ENCODE assay signal across 27 cellular contexts in genomic region chr16:20669691-20670090, GRCh38. TPM values are rescaled to one million over a fixed set of nuclear protein-coding genes. Genes with fewer than 3 reads are reported as not detected.
DNase-seq lines count a peak whose midpoint lies in the region; ATAC-seq and TF ChIP-seq lines count a peak whose summit lies in the region.
"Had no signal": no experiment of that assay in that cellular context is flagged by ENCODE, and none has a peak within 500 bp of the region (broad histone marks: within the 10 kb centered on the region; RNA-seq: fewer than 3 reads in every experiment).

No MANE protein-coding gene starts in this region.

- H3K4me2 ChIP-seq in GM23338 (no peak overlapping the region), HCT116 (ENCODE audit: low read length) (no peak overlapping the region), PC-9 (no peak overlapping the region)
- H3K4me2 ChIP-seq: BLaER1 had no signal

- no peak for TF ChIP-seq CTCF in GM23338 (conservative IDR thresholded peaks at IDR 0.05; ENCODE audit: low read depth in 2 of 2)
- no peak for TF ChIP-seq CTCF in HCT116 (IDR thresholded peaks at IDR 0.05 in 2 of 3, conservative IDR thresholded peaks at IDR 0.05 in 1 of 3; ENCODE audit: borderline replicate concordance in 1 of 3, insufficient read depth in 1 of 3, low read depth in 2 of 3, low read length in 2 of 3)
- no peak for TF ChIP-seq CTCF in RWPE1 (conservative IDR thresholded peaks at IDR 0.05; ENCODE audit: low read depth)
- TF ChIP-seq CTCF in PC-9 (conservative IDR thresholded peaks at IDR 0.05), result no peak

- H4K20me1 ChIP-seq in GM23338 (replicated peaks; ENCODE audit: insufficient read depth), result no peaks in the 10 kb centered on the region
- H4K20me1 ChIP-seq in HCT116 (ENCODE audit: insufficient read depth), result no peaks in the 10 kb centered on the region
- no peaks in the 10 kb centered on the region for H4K20me1 ChIP-seq in PC-9 (ENCODE audit: insufficient read depth)
- H4K20me1 ChIP-seq: BLaER1 had no signal

- H3K4me3 ChIP-seq in GM23338 (no peak overlapping the region), HCT116 (replicated peaks in 1 of 2; ENCODE audit: low read depth in 1 of 2, low read length in 2 of 2) (no peak overlapping the region), PC-9 (no peak overlapping the region)
- H3K4me3 ChIP-seq: BLaER1, GM12878 had no signal

- DNase-seq in GM23338 (ENCODE audit: low spot score), result no peak
- DNase-seq in HCT116 (ENCODE audit: low read depth, low spot score), result no peak
- DNase-seq in RWPE1 (ENCODE audit: low spot score), result no peak
- no peak for DNase-seq in PC-9
- DNase-seq: 8988T; ACHN; BE2C; C1 segment of cervical spinal cord; CD4-positive, alpha-beta memory T cell; CD4-positive, CD25-positive, alpha-beta regulatory T cell; CD8-positive, alpha-beta memory T cell; COR-L47; DMS 273 treated with DMSO at 0.1 percent for 48 hours; DMS153; DMS53; DMS79; DND-41; EL; GDM1 had no signal

- no peak overlapping the region for H3K27ac Mint-ChIP-seq in GM23338
- H3K27ac Mint-ChIP-seq: CD4-positive, alpha-beta memory T cell; CD8-positive, alpha-beta memory T cell had no signal

- no peak for TF ChIP-seq POLR2A in HCT116 (IDR thresholded peaks at IDR 0.05; ENCODE audit: borderline replicate concordance, extremely low read depth, insufficient read depth, insufficient read length)

- TF ChIP-seq RAD21 in HCT116 (IDR thresholded peaks at IDR 0.05; ENCODE audit: low read depth), result no peak
- TF ChIP-seq RAD21 in Ishikawa (IDR thresholded peaks at IDR 0.05; ENCODE audit: low read depth), result no peak

- H3K4me3 Mint-ChIP-seq in GM23338, result no peak overlapping the region
- H3K4me3 Mint-ChIP-seq: CD14-positive monocyte; CD4-positive, alpha-beta memory T cell; CD4-positive, CD25-positive, alpha-beta regulatory T cell; CD8-positive, alpha-beta memory T cell had no signal

- POLR2A ChIA-PET in HCT116 (lab: Charles Lee) (no interaction called here), RWPE1 (lab: Yijun Ruan, JAX; ENCODE audit: low non-redundant PET) (no interaction called here), PC-9 (lab: Charles Lee; ENCODE audit: unreplicated experiment) (no interaction called here)

- no peak overlapping the region for H3K9ac ChIP-seq in HCT116 (ENCODE audit: low read length)
- H3K9ac ChIP-seq: BLaER1 had no signal

- H3F3A ChIP-seq in GM23338 (replicated peaks; ENCODE audit: low read depth) (0 out of 2 replicates have a peak, but pooled peaks cover 3% of the 10 kb centered on the region), PC-9 (ENCODE audit: insufficient read depth, low read depth) (no peaks in the 10 kb centered on the region)

- peaks cover 2% of the 10 kb centered on the region for H3K27me3 Mint-ChIP-seq in GM23338 (ENCODE audit: insufficient read depth, low read depth, poor library complexity)
- H3K27me3 Mint-ChIP-seq: CD4-positive, alpha-beta memory T cell had no signal

- RAD21 ChIA-PET in HCT116 (lab: Charles Lee; ENCODE audit: low non-redundant PET in 1 of 2, low total read pairs in 2 of 2, uncharacterized antibody in 2 of 2, unreplicated experiment in 2 of 2), result no interaction called here

- H3K79me2 ChIP-seq in GM23338 (replicated peaks; ENCODE audit: insufficient read depth), result no peaks in the 10 kb centered on the region
- H3K79me2 ChIP-seq in HCT116 (ENCODE audit: insufficient read depth, low read length), result no peaks in the 10 kb centered on the region
- no peaks in the 10 kb centered on the region for H3K79me2 ChIP-seq in PC-9 (ENCODE audit: low read depth)

- H3K4me1 ChIP-seq in GM23338 (ENCODE audit: insufficient read depth) (peaks cover 17% of the 10 kb centered on the region), HCT116 (ENCODE audit: control insufficient read depth in 1 of 2, insufficient read depth in 2 of 2, low read length in 2 of 2) (no peaks in the 10 kb centered on the region; a peak in 1 of 4 replicates), PC-9 (replicated peaks; ENCODE audit: insufficient read depth) (peaks cover 17% of the 10 kb centered on the region)
- H3K4me1 ChIP-seq: BE2C, BLaER1 had no signal

- no peak for TF ChIP-seq EP300 in Ishikawa (IDR thresholded peaks at IDR 0.05; ENCODE audit: borderline replicate concordance)

- H3K27ac ChIP-seq in GM23338 (ENCODE audit: low read depth), result no peak overlapping the region
- H3K27ac ChIP-seq in HCT116 (ENCODE audit: low read depth, low read length), result no peak overlapping the region
- H3K27ac ChIP-seq in RWPE1, result no peak overlapping the region
- H3K27ac ChIP-seq in PC-9, result no peak overlapping the region
- H3K27ac ChIP-seq: BLaER1 had no signal

- H3K27me3 ChIP-seq in GM23338 (ENCODE audit: insufficient read depth) (peaks cover 16% of the 10 kb centered on the region), HCT116 (ENCODE audit: insufficient read depth, low read length) (peaks cover 7% of the 10 kb centered on the region; the same call in 1 of the 2 replicates), PC-9 (ENCODE audit: insufficient read depth, low read depth) (no peaks in the 10 kb centered on the region)
- H3K27me3 ChIP-seq: BE2C, BLaER1 had no signal

- no peak overlapping the region for H2AFZ ChIP-seq in GM23338
- no peak overlapping the region for H2AFZ ChIP-seq in HCT116 (ENCODE audit: low read depth, low read length, poor library complexity, severe bottlenecking)
- H2AFZ ChIP-seq in PC-9, result no peak overlapping the region

- intact Hi-C loops in HCT116 (cut with micrococcal nuclease), result no loop called here
- intact Hi-C loops in PC-9 (cut with micrococcal nuclease; ENCODE audit: unreplicated experiment), result no loop called here

- H3K9me2 ChIP-seq in GM23338 (ENCODE audit: insufficient read depth) (0 out of 2 replicates have a peak, but pooled peaks cover 5% of the 10 kb centered on the region), HCT116 (ENCODE audit: insufficient read depth) (no peaks in the 10 kb centered on the region), PC-9 (ENCODE audit: insufficient read depth) (no peaks in the 10 kb centered on the region)

- CTCF ChIA-PET in HCT116 (lab: Charles Lee) (no interaction called here), RWPE1 (lab: Yijun Ruan, JAX) (no interaction called here), PC-9 (lab: Charles Lee) (no interaction called here)

- no TSS peak for BruUV-seq in HCT116 (replicated peaks; lab: Mats Ljungman, UMichigan)
- BruUV-seq in PC-9 (replicated peaks; lab: Mats Ljungman, UMichigan), result no TSS peak

- no peaks in the 10 kb centered on the region; the same call in 2 of the 3 replicates for H3K36me3 Mint-ChIP-seq in GM23338 (ENCODE audit: low read depth)
- H3K36me3 Mint-ChIP-seq: CD4-positive, alpha-beta memory T cell; CD4-positive, CD25-positive, alpha-beta regulatory T cell; CD8-positive, alpha-beta memory T cell had no signal

- ATAC-seq in GM23338, result no peak
- ATAC-seq in HCT116, result no peak
- ATAC-seq: GM12878 had no signal

- H3K4me1 Mint-ChIP-seq in GM23338, result peaks cover 17% of the 10 kb centered on the region

- H3K36me3 ChIP-seq in GM23338 (ENCODE audit: insufficient read depth), result no peaks in the 10 kb centered on the region
- no peaks in the 10 kb centered on the region for H3K36me3 ChIP-seq in HCT116 (ENCODE audit: control insufficient read depth in 1 of 2, insufficient read depth in 2 of 2, low read length in 2 of 2)
- no peaks in the 10 kb centered on the region for H3K36me3 ChIP-seq in PC-9 (ENCODE audit: low read depth)
- H3K36me3 ChIP-seq: BE2C, BLaER1 had no signal

- no peaks in the 10 kb centered on the region for H3K9me3 ChIP-seq in HCT116 (ENCODE audit: control insufficient read depth in 1 of 2, insufficient read depth in 1 of 2, low read depth in 1 of 2, low read length in 2 of 2)
- H3K9me3 ChIP-seq in PC-9 (ENCODE audit: insufficient read depth, low read depth), result no peaks in the 10 kb centered on the region
- H3K9me3 ChIP-seq: BE2C, BLaER1 had no signal

- no peaks in the 10 kb centered on the region; the same call in 2 of the 3 replicates for H3K9me3 Mint-ChIP-seq in GM23338
- H3K9me3 Mint-ChIP-seq: CD8-positive, alpha-beta memory T cell had no signal

TF ChIP-seq in GM23338, 12 proteins besides CTCF, POLR2A, EP300 and RAD21 (continues in another document):
- TF ChIP-seq ETS1 (IDR thresholded peaks at IDR 0.05), result no peak

TF ChIP-seq in HCT116, 20 proteins besides CTCF, POLR2A, EP300 and RAD21 (continues in another document):
- TF ChIP-seq, protein P1, sequence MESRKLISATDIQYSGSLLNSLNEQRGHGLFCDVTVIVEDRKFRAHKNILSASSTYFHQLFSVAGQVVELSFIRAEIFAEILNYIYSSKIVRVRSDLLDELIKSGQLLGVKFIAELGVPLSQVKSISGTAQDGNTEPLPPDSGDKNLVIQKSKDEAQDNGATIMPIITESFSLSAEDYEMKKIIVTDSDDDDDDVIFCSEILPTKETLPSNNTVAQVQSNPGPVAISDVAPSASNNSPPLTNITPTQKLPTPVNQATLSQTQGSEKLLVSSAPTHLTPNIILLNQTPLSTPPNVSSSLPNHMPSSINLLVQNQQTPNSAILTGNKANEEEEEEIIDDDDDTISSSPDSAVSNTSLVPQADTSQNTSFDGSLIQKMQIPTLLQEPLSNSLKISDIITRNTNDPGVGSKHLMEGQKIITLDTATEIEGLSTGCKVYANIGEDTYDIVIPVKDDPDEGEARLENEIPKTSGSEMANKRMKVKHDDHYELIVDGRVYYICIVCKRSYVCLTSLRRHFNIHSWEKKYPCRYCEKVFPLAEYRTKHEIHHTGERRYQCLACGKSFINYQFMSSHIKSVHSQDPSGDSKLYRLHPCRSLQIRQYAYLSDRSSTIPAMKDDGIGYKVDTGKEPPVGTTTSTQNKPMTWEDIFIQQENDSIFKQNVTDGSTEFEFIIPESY (IDR thresholded peaks at IDR 0.05; ENCODE audit: extremely low read depth, insufficient replicate concordance, low read length), result no peak

TF ChIP-seq in Ishikawa, 13 proteins besides CTCF, POLR2A, EP300 and RAD21 (continues in another document):
- TF ChIP-seq CEBPB (IDR thresholded peaks at IDR 0.05), result no peak

RNA-seq across cellular contexts. Expression of gene ACSM1, which starts 27.8 kb away (rescaled TPM):
- 0.38 and 1.4 TPM in 2 replicates for total RNA-seq in GM23338 (2014; rRNA removed; shearing (Covaris generic))
- polyA plus RNA-seq in GM23338 (2016; fragmentation: Nextera tagmentation; extraction: Ambion mirVana), result 0.26 and 0.34 TPM in 2 replicates
- total RNA-seq in HCT116 (2021; ENCODE audit: unreplicated experiment) (not detected), PC-9 (2021) (not detected in 2 replicates)
- 0.07 and 0.10 TPM in 2 replicates for polyA plus RNA-seq in HCT116 (2012)
- total RNA-seq: A673; CD4-positive, CD25-positive, alpha-beta regulatory T cell; Daoy; G401 had no signal
- polyA plus RNA-seq: AG04450 had no signal
